3 cellular contexts compared by ENCODE assay signal in genomic region chr6:168286779-168287446, GRCh38. TPM values are rescaled to one million over a fixed set of nuclear protein-coding genes. Genes with fewer than 3 reads are reported as not detected.
"Had no signal": no experiment of that assay in that cellular context is flagged by ENCODE, and none has a peak within 500 bp of the region (broad histone marks: within the 10 kb centered on the region; RNA-seq: fewer than 3 reads in every experiment).

No MANE protein-coding gene starts in this region.

RNA-seq across cellular contexts. Expression of gene DACT2, which starts 32.7 kb away (rescaled TPM):
- total RNA-seq: fibroblast of lung, osteoblast, RPMI7951 had no signal
